9 cellular contexts compared by ENCODE assay signal in the genomic region with DNA sequence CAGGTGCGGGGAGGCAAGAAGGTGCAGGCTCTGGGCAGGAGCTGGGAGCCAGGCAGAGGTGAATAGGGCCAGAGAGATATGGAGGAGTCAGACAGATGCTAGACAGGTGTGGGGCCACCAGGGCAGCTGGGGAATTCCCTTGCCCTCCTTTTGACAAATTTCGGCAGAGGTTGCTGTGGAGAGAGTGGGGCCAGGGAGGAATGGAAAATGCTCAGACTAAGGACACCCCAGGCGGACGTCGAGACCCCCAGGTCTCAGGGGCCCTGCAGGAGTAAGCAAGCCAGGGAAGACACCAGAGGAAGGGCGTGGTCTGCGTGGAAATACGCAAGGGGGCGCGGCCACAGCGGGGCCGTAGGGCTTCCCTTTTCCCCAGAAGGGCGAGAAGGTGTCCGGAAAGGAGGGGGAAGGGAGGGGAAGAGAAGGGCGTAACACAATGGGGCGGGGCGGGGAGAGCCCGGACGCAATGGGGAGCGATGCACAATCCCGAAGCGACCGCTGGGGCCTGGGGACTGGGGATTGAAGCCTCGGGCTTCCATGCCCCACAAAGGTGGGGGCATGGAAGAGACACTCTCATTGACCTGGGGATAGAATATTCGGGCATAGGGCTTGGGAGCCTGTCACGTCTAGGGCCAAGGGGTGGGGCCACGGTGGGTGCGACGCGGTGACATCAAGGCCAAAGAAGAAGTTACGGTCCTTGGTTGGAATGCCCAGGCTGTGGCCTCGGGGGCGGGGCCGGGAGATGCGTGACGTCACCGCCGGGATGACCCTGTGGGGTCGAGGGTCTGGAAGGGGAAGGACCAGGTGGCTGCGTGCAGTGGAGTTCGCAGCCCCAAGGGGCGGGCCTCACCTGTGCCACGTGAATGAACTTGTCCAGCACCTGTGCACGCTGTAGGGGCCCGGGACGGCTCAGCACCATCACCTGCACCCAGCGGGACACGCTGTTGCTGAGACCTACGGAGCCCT. TPM values are rescaled to one million over a fixed set of nuclear protein-coding genes. Genes with fewer than 3 reads are reported as not detected.
A peak's percentile ranks its signal among the peaks of the same experiment; 100 is the strongest.
DNase-seq lines count a peak whose midpoint lies in the region; ATAC-seq lines count a peak whose summit lies in the region.
"Had no signal": no experiment of that assay in that cellular context is flagged by ENCODE, and none has a peak within 500 bp of the region (broad histone marks: within the 10 kb centered on the region; RNA-seq: fewer than 3 reads in every experiment).

No MANE protein-coding gene starts in this region.

- peaks cover 11% of the 10 kb centered on the region for H3K27me3 ChIP-seq in iPS-20b (ENCODE audit: insufficient read depth, low read length)

- peak overlapping the region; percentile 39 to 67 for H3K27ac Mint-ChIP-seq in activated naive CD4-positive, alpha-beta T cell treated with anti-CD3 and anti-CD28 coated beads, Interleukin-2, amount 50 U/mL, for 72 hours

- H3K9ac ChIP-seq in iPS-20b (ENCODE audit: low read depth, low read length): peak overlapping the region; percentile 25; the same call in 1 of the 2 replicates

- H3K9me3 Mint-ChIP-seq in activated naive CD4-positive, alpha-beta T cell treated with anti-CD3 and anti-CD28 coated beads, Interleukin-2, amount 50 U/mL, for 72 hours: no peaks in the 10 kb centered on the region

- DNase-seq in activated gamma-delta T cell treated with Interleukin-2 at 50 U/mL for 16 hours (peak; percentile 35), activated gamma-delta T cell (lab: John Stamatoyannopoulos, UW) (no peak), OCI-M1 (lab: John Stamatoyannopoulos, UW) (peak; percentile 93)
- peak in 1 of 2 donors; percentile 69 for DNase-seq in activated naive CD4-positive, alpha-beta T cell treated with anti-CD3 and anti-CD28 coated beads, Interleukin-2, amount 50 U/mL, for 72 hours (ENCODE audit: low spot score in 2 of 2)
- DNase-seq in stimulated activated CD4-positive, alpha-beta T cell treated with anti-CD3 and anti-CD28 coated beads, Interleukin-12 subunit alpha, Interleukin-12 subunit beta, amount 100 ng/mL, for 48 hours (ENCODE audit: low read depth in 2 of 3, low spot score in 1 of 3): peak in 2 of 3 donors; percentile 57 to 65
- DNase-seq: DND-41 had no signal

- no peak overlapping the region for H3K27ac ChIP-seq in iPS-20b (ENCODE audit: low read length)

- H3K36me3 ChIP-seq in iPS-20b (ENCODE audit: insufficient read depth, low read depth, low read length): no peaks in the 10 kb centered on the region

- peak; percentile 79 to 90 for ATAC-seq in activated naive CD4-positive, alpha-beta T cell treated with anti-CD3 and anti-CD28 coated beads, Interleukin-2, amount 50 U/mL, for 72 hours
- ATAC-seq in HG02759 (IDR thresholded peaks at IDR 0.05; ENCODE audit: unreplicated experiment) (no peak), GM18861 (IDR thresholded peaks at IDR 0.05; ENCODE audit: unreplicated experiment) (no peak)

- peak overlapping the region; percentile 74 for H3K4me3 ChIP-seq in iPS-20b (ENCODE audit: low read length)

- no peaks in the 10 kb centered on the region for H3K4me1 ChIP-seq in iPS-20b (ENCODE audit: insufficient read depth, low read length)

- H3K9me3 ChIP-seq in iPS-20b (ENCODE audit: insufficient read depth, low read depth, low read length): no peaks in the 10 kb centered on the region

- no peaks in the 10 kb centered on the region for H3K36me3 Mint-ChIP-seq in activated naive CD4-positive, alpha-beta T cell treated with anti-CD3 and anti-CD28 coated beads, Interleukin-2, amount 50 U/mL, for 72 hours

RNA-seq across cellular contexts. Expression of gene RASGRP4, which starts 8.2 kb away (rescaled TPM):
- total RNA-seq in activated naive CD4-positive, alpha-beta T cell treated with anti-CD3 and anti-CD28 coated beads, Interleukin-2, amount 50 U/mL, for 72 hours: 1 to 10 TPM; 2.3 to 8.3 TPM

RNA-seq across cellular contexts. Expression of gene FAM98C, which starts 14.9 kb away (rescaled TPM):
- 10 to 100 TPM; 28.4 to 33.1 TPM for total RNA-seq in activated naive CD4-positive, alpha-beta T cell treated with anti-CD3 and anti-CD28 coated beads, Interleukin-2, amount 50 U/mL, for 72 hours

RNA-seq across cellular contexts. Expression of gene RYR1, which starts 15.7 kb away (rescaled TPM):
- 1 to 10 TPM; 2.9 to 5.0 TPM for total RNA-seq in activated naive CD4-positive, alpha-beta T cell treated with anti-CD3 and anti-CD28 coated beads, Interleukin-2, amount 50 U/mL, for 72 hours

RNA-seq across cellular contexts. Expression of gene SPRED3, which starts 29.3 kb away (rescaled TPM):
- 1 to 10 TPM; 3.5 to 6.7 TPM for total RNA-seq in activated naive CD4-positive, alpha-beta T cell treated with anti-CD3 and anti-CD28 coated beads, Interleukin-2, amount 50 U/mL, for 72 hours

RNA-seq across cellular contexts. Expression of gene GGN, which starts 30.0 kb away (rescaled TPM):
- total RNA-seq in activated naive CD4-positive, alpha-beta T cell treated with anti-CD3 and anti-CD28 coated beads, Interleukin-2, amount 50 U/mL, for 72 hours: 1 to 10 TPM in 1 of 2 donors, not detected in 1; 1.2 TPM

Comparison
In these comparisons a context has a peak if more than half of its experiments do, and no peak if none do; other contexts are left out.
1. ATAC-seq: peak in activated naive CD4-positive, alpha-beta T cell treated with anti-CD3 and anti-CD28 coated beads, Interleukin-2, amount 50 U/mL, for 72 hours (2 of 2); none in HG02759 (single experiment) and GM18861 (single experiment).